Comparison of ENCODE assay signal across 12 cellular contexts in genomic region chr13:57557979-57558529, GRCh38.
DNase-seq lines count a peak whose midpoint lies in the region; ATAC-seq lines count a peak whose summit lies in the region.
"Had no signal": no experiment of that assay in that cellular context is flagged by ENCODE, and none has a peak within 500 bp of the region (broad histone marks: within the 10 kb centered on the region; RNA-seq: fewer than 3 reads in every experiment).

No MANE protein-coding gene starts in this region.

- no peaks in the 10 kb centered on the region for H3K27me3 ChIP-seq in neuron (ENCODE audit: insufficient read depth, low read length)
- H3K27me3 ChIP-seq: MG63, pancreas had no signal

- DNase-seq in NCI-H1092 treated with DMSO at 0.1 percent for 48 hours (lab: John Stamatoyannopoulos, UW), result peak; percentile 57
- peak; percentile 5 for DNase-seq in cerebellar cortex (ENCODE audit: low spot score)
- no peak for DNase-seq in cerebellum (ENCODE audit: low spot score)
- no peak for DNase-seq in left cardiac atrium
- DNase-seq in activated T-cell treated with anti-CD3 and anti-CD28 coated beads, Interleukin-2, amount 50 U/mL, for 1 hour, result no peak
- no peak for DNase-seq in AG08396 (ENCODE audit: low spot score)
- DNase-seq: foreskin fibroblast, MG63, pancreas, T-helper 9 cell had no signal

- H2AFZ ChIP-seq in neuron (ENCODE audit: low read depth, low read length), result peak overlapping the region; percentile 51

- H3K9me3 ChIP-seq in neuron (ENCODE audit: low read length), result no peaks in the 10 kb centered on the region
- H3K9me3 ChIP-seq: MG63, pancreas had no signal

- H3K4me3 ChIP-seq in neuron (ENCODE audit: low read length), result peak overlapping the region; percentile 34
- H3K4me3 ChIP-seq: MG63, pancreas had no signal

- H3K4me1 ChIP-seq in neuron (ENCODE audit: insufficient read depth, low read length), result peaks cover 6% of the 10 kb centered on the region
- H3K4me1 ChIP-seq: pancreas had no signal

- H3K36me3 ChIP-seq in neuron (ENCODE audit: insufficient read depth, low read length), result no peaks in the 10 kb centered on the region
- H3K36me3 ChIP-seq: MG63, pancreas had no signal

- peak; percentile 61 for ATAC-seq in GM21717 (IDR thresholded peaks at IDR 0.05; ENCODE audit: unreplicated experiment)
- ATAC-seq in left cardiac atrium, result no peak
- ATAC-seq: pancreas had no signal

- intact Hi-C loops in left cardiac atrium (cut with DNase I), result no loop called here

Comparison
In these comparisons a context has a peak if more than half of its experiments do, and no peak if none do; other contexts are left out.
1. DNase-seq: peak in NCI-H1092 treated with DMSO at 0.1 percent for 48 hours (single experiment) and cerebellar cortex (single experiment); none in cerebellum (single experiment), left cardiac atrium (single experiment), activated T-cell treated with anti-CD3 and anti-CD28 coated beads, Interleukin-2, amount 50 U/mL, for 1 hour (single experiment) and AG08396 (single experiment).